In genomic region chr9:111076519-111076918, GRCh38 we compare ENCODE assay signal across 1 cellular context.
TF ChIP-seq lines count a peak whose summit lies in the region.

No MANE protein-coding gene starts in this region.

TF ChIP-seq in GM23338, 12 proteins besides CTCF, POLR2A, EP300 and RAD21 (continued from another document):
- no peak for TF ChIP-seq ZNF462 (CRISPR knock-in tag; IDR thresholded peaks at IDR 0.05)
- TF ChIP-seq ETS1 (IDR thresholded peaks at IDR 0.05): no peak
- TF ChIP-seq JUNB (IDR thresholded peaks at IDR 0.05; ENCODE audit: unreplicated experiment): no peak
- no peak for TF ChIP-seq NANOG (IDR thresholded peaks at IDR 0.05; ENCODE audit: borderline replicate concordance)
